ENCODE assay signal across 1 cellular context in the genomic region with DNA sequence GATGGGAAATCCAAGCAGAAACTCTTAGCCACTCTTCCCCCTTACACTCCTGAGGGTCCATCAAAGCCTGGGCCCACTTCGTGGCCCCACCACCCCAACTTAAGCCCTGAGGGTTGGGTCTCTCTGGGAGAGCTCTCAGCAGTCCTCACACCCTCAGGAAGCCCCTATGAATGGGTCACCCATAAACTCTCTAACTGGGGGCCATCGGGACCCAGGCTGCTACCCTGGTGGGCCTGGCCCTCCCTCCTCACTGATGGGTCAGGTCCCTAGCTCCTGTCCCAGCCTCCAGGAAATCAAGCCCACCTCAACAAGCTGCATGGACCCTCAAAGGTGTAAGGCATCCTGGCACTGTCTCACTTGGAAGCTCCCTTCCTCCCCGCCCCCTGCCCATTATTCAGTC.
TF ChIP-seq lines count a peak whose summit lies in the region.

No MANE protein-coding gene starts in this region.

TF ChIP-seq in IMR-90, 13 proteins besides CTCF, POLR2A, EP300 and RAD21 (continued from another document):
- TF ChIP-seq SMC3 (IDR thresholded peaks at IDR 0.05; ENCODE audit: low read depth, low read length) = no peak
- no peak for TF ChIP-seq ELK1 (IDR thresholded peaks at IDR 0.05; ENCODE audit: borderline replicate concordance, low read depth, low read length)
- no peak for TF ChIP-seq MAZ (IDR thresholded peaks at IDR 0.05; ENCODE audit: borderline replicate concordance, low read depth, low read length)
- no peak for TF ChIP-seq RCOR1 (IDR thresholded peaks at IDR 0.05; ENCODE audit: insufficient replicate concordance, low read length)
- TF ChIP-seq NFE2L2 (IDR thresholded peaks at IDR 0.05; ENCODE audit: low read depth, low read length) = no peak
- TF ChIP-seq BHLHE40 (IDR thresholded peaks at IDR 0.05; ENCODE audit: low read depth, low read length) = no peak
- TF ChIP-seq CHD1 (IDR thresholded peaks at IDR 0.05; ENCODE audit: low read depth, low read length) = no peak
- TF ChIP-seq, protein P1, sequence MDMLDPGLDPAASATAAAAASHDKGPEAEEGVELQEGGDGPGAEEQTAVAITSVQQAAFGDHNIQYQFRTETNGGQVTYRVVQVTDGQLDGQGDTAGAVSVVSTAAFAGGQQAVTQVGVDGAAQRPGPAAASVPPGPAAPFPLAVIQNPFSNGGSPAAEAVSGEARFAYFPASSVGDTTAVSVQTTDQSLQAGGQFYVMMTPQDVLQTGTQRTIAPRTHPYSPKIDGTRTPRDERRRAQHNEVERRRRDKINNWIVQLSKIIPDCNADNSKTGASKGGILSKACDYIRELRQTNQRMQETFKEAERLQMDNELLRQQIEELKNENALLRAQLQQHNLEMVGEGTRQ (IDR thresholded peaks at IDR 0.05; ENCODE audit: low read depth, low read length) = no peak
- TF ChIP-seq MXI1 (IDR thresholded peaks at IDR 0.05; ENCODE audit: borderline replicate concordance, low read depth, low read length) = no peak
- TF ChIP-seq CEBPB (IDR thresholded peaks at IDR 0.05; ENCODE audit: low read depth, low read length) = no peak
TF ChIP-seq in IMR-90: peak in this region for 0.
